ENCODE assay signal across 35 cellular contexts in the genomic region with DNA sequence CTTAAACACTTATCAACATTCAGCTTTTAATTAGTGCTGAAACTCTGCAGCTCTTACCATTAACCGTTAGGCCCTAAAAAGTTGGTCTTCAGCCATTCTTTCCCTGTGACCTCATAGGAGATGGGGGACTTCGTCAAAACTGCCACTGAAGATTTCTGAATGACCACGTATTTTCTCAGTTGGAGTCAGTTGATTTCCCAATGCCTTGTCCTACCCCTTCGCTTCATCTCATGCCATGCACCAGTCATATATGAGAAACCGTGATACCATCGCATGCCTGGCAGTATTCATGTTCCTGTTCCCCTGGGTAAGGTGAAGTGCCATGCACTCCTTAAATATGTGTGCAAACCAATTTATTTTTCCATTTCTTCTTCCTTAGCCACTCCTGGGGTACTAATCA. TPM values are rescaled to one million over a fixed set of nuclear protein-coding genes. Genes with fewer than 3 reads are reported as not detected.
DNase-seq lines count a peak whose midpoint lies in the region; ATAC-seq and TF ChIP-seq lines count a peak whose summit lies in the region.
"Had no signal": no experiment of that assay in that cellular context is flagged by ENCODE, and none has a peak within 500 bp of the region (broad histone marks: within the 10 kb centered on the region; RNA-seq: fewer than 3 reads in every experiment).

No MANE protein-coding gene starts in this region.

- H3K79me2 ChIP-seq in trophoblast cell (ENCODE audit: control insufficient read depth, insufficient read depth, low read length, poor library complexity) (no peaks in the 10 kb centered on the region), hepatocyte (no peaks in the 10 kb centered on the region)

- H3K27me3 ChIP-seq in esophagus muscularis mucosa = no peaks in the 10 kb centered on the region
- H3K27me3 ChIP-seq in trophoblast cell (ENCODE audit: insufficient read depth, low read length) = no peaks in the 10 kb centered on the region
- no peaks in the 10 kb centered on the region for H3K27me3 ChIP-seq in hepatocyte
- H3K27me3 ChIP-seq: BE2C; BLaER1; BLaER1 treated with 17β-estradiol and CSF1 and Interleukin-3, amounts not matched to agents 10 nM and 100 nM had no signal

- peak; percentile 8 for DNase-seq in esophagus muscularis mucosa (ENCODE audit: extremely low spot score)
- DNase-seq in islet precursor cell = peak; percentile 11
- DNase-seq in trophoblast cell = peak; percentile 68 to 80
- DNase-seq in hepatocyte (ENCODE audit: low spot score) = no peak
- DNase-seq in endothelial cell (ENCODE audit: low spot score) = no peak
- DNase-seq: 8988T; ACHN; AML-193; BE2C; C1 segment of cervical spinal cord; Caco-2; Calu3; CD4-positive, alpha-beta memory T cell; CD4-positive, alpha-beta T cell; CD4-positive, CD25-positive, alpha-beta regulatory T cell; CD8-positive, alpha-beta memory T cell; CD8-positive, alpha-beta T cell; COR-L47; DMS 273 treated with DMSO at 0.1 percent for 48 hours; DMS153; DMS53; DMS79; DMS79 treated with DMSO at 0.1 percent for 48 hours; DND-41; EL had no signal

- no peaks in the 10 kb centered on the region for H3K9me3 Mint-ChIP-seq in dendritic cell treated with granulocyte-macrophage colony-stimulating factor and Interleukin-4, amounts not matched to agents 40 ng/mL and 50 ng/mL, for 4 days
- H3K9me3 Mint-ChIP-seq in endothelial cell (ENCODE audit: unreplicated experiment) = no peaks in the 10 kb centered on the region
- H3K9me3 Mint-ChIP-seq: CD4-positive, alpha-beta memory T cell; CD4-positive, alpha-beta T cell; CD4-positive, CD25-positive, alpha-beta regulatory T cell; CD8-positive, alpha-beta memory T cell; CD8-positive, alpha-beta T cell had no signal

- H4K20me1 ChIP-seq in hepatocyte (ENCODE audit: insufficient read depth, poor library complexity, severe bottlenecking) = no peaks in the 10 kb centered on the region
- H4K20me1 ChIP-seq: BLaER1; BLaER1 treated with 17β-estradiol and CSF1 and Interleukin-3, amounts not matched to agents 10 nM and 100 nM had no signal

- no peak overlapping the region for H4K91ac ChIP-seq in trophoblast cell (ENCODE audit: low read depth, low read length)

- no peak overlapping the region for H2BK5ac ChIP-seq in trophoblast cell (ENCODE audit: low read depth, low read length, poor library complexity)

- no peak overlapping the region for H2BK12ac ChIP-seq in trophoblast cell (ENCODE audit: low read length)

- no peak overlapping the region for H3K27ac ChIP-seq in esophagus muscularis mucosa (replicated peaks in 1 of 4)
- no peak overlapping the region for H3K27ac ChIP-seq in trophoblast cell (ENCODE audit: low read depth, low read length)
- no peak overlapping the region for H3K27ac ChIP-seq in hepatocyte
- H3K27ac ChIP-seq: 22Rv1; A549; BLaER1; BLaER1 treated with 17β-estradiol and CSF1 and Interleukin-3, amounts not matched to agents 10 nM and 100 nM; C4-2B had no signal

- no peaks in the 10 kb centered on the region for H3K36me3 ChIP-seq in esophagus muscularis mucosa
- no peaks in the 10 kb centered on the region for H3K36me3 ChIP-seq in trophoblast cell (ENCODE audit: control insufficient read depth in 1 of 2, insufficient read depth in 2 of 2, low read length in 2 of 2)
- no peaks in the 10 kb centered on the region for H3K36me3 ChIP-seq in hepatocyte (replicated peaks; ENCODE audit: insufficient read depth, low read depth)
- H3K36me3 ChIP-seq: BE2C; BLaER1; BLaER1 treated with 17β-estradiol and CSF1 and Interleukin-3, amounts not matched to agents 10 nM and 100 nM had no signal

- no peaks in the 10 kb centered on the region for H3K79me1 ChIP-seq in trophoblast cell (ENCODE audit: low read length)

- H3K23ac ChIP-seq in trophoblast cell (ENCODE audit: low read length) = no peak overlapping the region

- H3K18ac ChIP-seq in trophoblast cell (ENCODE audit: low read length) = no peak overlapping the region

- H2AFZ ChIP-seq in trophoblast cell (ENCODE audit: insufficient read depth, low read length, poor library complexity) (no peak overlapping the region), hepatocyte (no peak overlapping the region)

- H3K9me2 ChIP-seq in hepatocyte (replicated peaks; ENCODE audit: insufficient read depth) = no peaks in the 10 kb centered on the region

- H3K4me1 ChIP-seq in esophagus muscularis mucosa = no peaks in the 10 kb centered on the region
- no peaks in the 10 kb centered on the region for H3K4me1 ChIP-seq in trophoblast cell (ENCODE audit: control insufficient read depth in 1 of 2, insufficient read depth in 2 of 2, low read length in 2 of 2)
- H3K4me1 ChIP-seq in hepatocyte (ENCODE audit: insufficient read depth) = no peaks in the 10 kb centered on the region
- H3K4me1 ChIP-seq: A549; BE2C; BLaER1; BLaER1 treated with 17β-estradiol and CSF1 and Interleukin-3, amounts not matched to agents 10 nM and 100 nM had no signal

- no peak overlapping the region for H2BK120ac ChIP-seq in trophoblast cell (ENCODE audit: insufficient read depth, low read length, poor library complexity)

- intact Hi-C loops in dendritic cell treated with granulocyte-macrophage colony-stimulating factor and Interleukin-4, amounts not matched to agents 40 ng/mL and 50 ng/mL, for 4 days (cut with micrococcal nuclease) = no loop called here
- intact Hi-C loops in esophagus muscularis mucosa (cut with DNase I) = no loop called here

- H3K4me3 Mint-ChIP-seq in dendritic cell treated with granulocyte-macrophage colony-stimulating factor and Interleukin-4, amounts not matched to agents 40 ng/mL and 50 ng/mL, for 4 days = no peak overlapping the region
- H3K4me3 Mint-ChIP-seq in endothelial cell (ENCODE audit: unreplicated experiment) = no peak overlapping the region
- H3K4me3 Mint-ChIP-seq: B cell; CD14-positive monocyte; CD4-positive, alpha-beta memory T cell; CD4-positive, alpha-beta T cell; CD4-positive, CD25-positive, alpha-beta regulatory T cell; CD8-positive, alpha-beta memory T cell; CD8-positive, alpha-beta T cell had no signal

- no peaks in the 10 kb centered on the region for H3K36me3 Mint-ChIP-seq in dendritic cell treated with granulocyte-macrophage colony-stimulating factor and Interleukin-4, amounts not matched to agents 40 ng/mL and 50 ng/mL, for 4 days (ENCODE audit: low read depth)
- H3K36me3 Mint-ChIP-seq in endothelial cell (ENCODE audit: low read depth, unreplicated experiment) = peaks cover 3% of the 10 kb centered on the region
- H3K36me3 Mint-ChIP-seq: CD14-positive monocyte; CD4-positive, alpha-beta memory T cell; CD4-positive, CD25-positive, alpha-beta regulatory T cell; CD8-positive, alpha-beta memory T cell; CD8-positive, alpha-beta T cell had no signal

- ATAC-seq in GM18909 (IDR thresholded peaks at IDR 0.05; ENCODE audit: poor library complexity, unreplicated experiment) = no peak
- ATAC-seq in GM18520 (IDR thresholded peaks at IDR 0.05; ENCODE audit: unreplicated experiment) = no peak
- ATAC-seq: A549; CD8-positive, alpha-beta T cell had no signal

- H2AK5ac ChIP-seq in trophoblast cell (ENCODE audit: low read length) = no peak overlapping the region

- no peak overlapping the region for H3K9ac ChIP-seq in trophoblast cell (ENCODE audit: low read length)
- H3K9ac ChIP-seq: BLaER1; BLaER1 treated with 17β-estradiol and CSF1 and Interleukin-3, amounts not matched to agents 10 nM and 100 nM had no signal

- H3K4me2 ChIP-seq in trophoblast cell (ENCODE audit: low read length) (no peak overlapping the region), hepatocyte (no peak overlapping the region)
- H3K4me2 ChIP-seq: A549; BLaER1; BLaER1 treated with 17β-estradiol and CSF1 and Interleukin-3, amounts not matched to agents 10 nM and 100 nM had no signal

- H3K27ac Mint-ChIP-seq in dendritic cell treated with granulocyte-macrophage colony-stimulating factor and Interleukin-4, amounts not matched to agents 40 ng/mL and 50 ng/mL, for 4 days = peak overlapping the region; percentile 34
- H3K27ac Mint-ChIP-seq in endothelial cell (ENCODE audit: unreplicated experiment) = no peak overlapping the region
- H3K27ac Mint-ChIP-seq: B cell; CD4-positive, alpha-beta memory T cell; CD4-positive, alpha-beta T cell; CD8-positive, alpha-beta memory T cell; CD8-positive, alpha-beta T cell had no signal

- H4K12ac ChIP-seq in trophoblast cell (ENCODE audit: low read depth, low read length) = no peak overlapping the region

- H4K8ac ChIP-seq in trophoblast cell (ENCODE audit: low read depth, low read length) = no peak overlapping the region

- H3K27me3 Mint-ChIP-seq in dendritic cell treated with granulocyte-macrophage colony-stimulating factor and Interleukin-4, amounts not matched to agents 40 ng/mL and 50 ng/mL, for 4 days = no peaks in the 10 kb centered on the region
- peaks cover 3% of the 10 kb centered on the region for H3K27me3 Mint-ChIP-seq in endothelial cell (ENCODE audit: unreplicated experiment)
- H3K27me3 Mint-ChIP-seq: CD4-positive, alpha-beta memory T cell; CD4-positive, alpha-beta T cell had no signal

- TF ChIP-seq CTCF in esophagus muscularis mucosa (IDR thresholded peaks at IDR 0.05) (no peak), hepatocyte (IDR thresholded peaks at IDR 0.05; ENCODE audit: poor library complexity) (no peak), endothelial cell (IDR thresholded peaks at IDR 0.05; ENCODE audit: unreplicated experiment) (no peak)

- 93% methylated on average over 6 of the region's 6 CpGs for WGBS in esophagus muscularis mucosa
- no CpG with 5 or more reads among the region's 6 CpGs for WGBS in trophoblast cell (ENCODE audit: extremely low coverage, insufficient coverage, insufficient read length)
- WGBS in hepatocyte (ENCODE audit: low lambda C conversion rate, missing lambda C conversion rate) = 90% methylated on average over 6 of the region's 6 CpGs

- no peak overlapping the region for H3K14ac ChIP-seq in trophoblast cell (ENCODE audit: low read length)

- H3K4me1 Mint-ChIP-seq in dendritic cell treated with granulocyte-macrophage colony-stimulating factor and Interleukin-4, amounts not matched to agents 40 ng/mL and 50 ng/mL, for 4 days (ENCODE audit: low read depth) = no peaks in the 10 kb centered on the region
- peaks cover 11% of the 10 kb centered on the region for H3K4me1 Mint-ChIP-seq in endothelial cell (ENCODE audit: unreplicated experiment)
- H3K4me1 Mint-ChIP-seq: B cell; CD14-positive monocyte; CD4-positive, alpha-beta memory T cell; CD4-positive, CD25-positive, alpha-beta regulatory T cell; CD8-positive, alpha-beta memory T cell had no signal

- no peak overlapping the region for H3K4me3 ChIP-seq in esophagus muscularis mucosa
- no peak overlapping the region for H3K4me3 ChIP-seq in trophoblast cell (ENCODE audit: low read depth, low read length)
- no peak overlapping the region for H3K4me3 ChIP-seq in hepatocyte
- H3K4me3 ChIP-seq: A549; BLaER1; BLaER1 treated with 17β-estradiol and CSF1 and Interleukin-3, amounts not matched to agents 10 nM and 100 nM had no signal

- TF ChIP-seq EP300 in esophagus muscularis mucosa (IDR thresholded peaks at IDR 0.05) = no peak

- TF ChIP-seq POLR2A in esophagus muscularis mucosa (IDR thresholded peaks at IDR 0.05; ENCODE audit: low read depth) = no peak

- H3K9me3 ChIP-seq in esophagus muscularis mucosa (no peaks in the 10 kb centered on the region), trophoblast cell (ENCODE audit: insufficient read depth, low read depth, low read length) (peaks cover 4% of the 10 kb centered on the region), hepatocyte (ENCODE audit: low read depth) (no peaks in the 10 kb centered on the region)
- H3K9me3 ChIP-seq: A549, BE2C, BLaER1 had no signal

- H3K4ac ChIP-seq in trophoblast cell (ENCODE audit: low read depth, low read length) = no peak overlapping the region

RNA-seq across cellular contexts. Expression of a gene that starts 10.8 kb away (rescaled TPM):
- total RNA-seq in esophagus muscularis mucosa = 100 to 1,000 TPM in 1 of 4 donors, 10 to 100 TPM in 3; 83.2 to 106 (median 92.4) TPM
- polyA plus RNA-seq in trophoblast cell (2013) = 54.0 and 57.2 TPM in 2 replicates
- 83.4 and 93.3 TPM in 2 replicates for total RNA-seq in hepatocyte
- polyA plus RNA-seq in hepatocyte = 45.0 and 59.1 TPM in 2 replicates
- 72.9 TPM for total RNA-seq in endothelial cell (ENCODE audit: unreplicated experiment)

Comparison
In these comparisons a context has a peak if more than half of its experiments do, and no peak if none do; other contexts are left out.
1. DNase-seq: peak in esophagus muscularis mucosa (single experiment), islet precursor cell (single experiment) and trophoblast cell (2 of 2); none in hepatocyte (single experiment) and endothelial cell (single experiment).